In genomic region chr19:43478323-43478722, GRCh38 we compare ENCODE assay signal across 20 cellular contexts. TPM values are rescaled to one million over a fixed set of nuclear protein-coding genes. Genes with fewer than 3 reads are reported as not detected.
"Had no signal": no experiment of that assay in that cellular context is flagged by ENCODE, and none has a peak within 500 bp of the region (broad histone marks: within the 10 kb centered on the region; RNA-seq: fewer than 3 reads in every experiment).

No MANE protein-coding gene starts in this region.

- H3K4me3 Mint-ChIP-seq: activated B cell treated with CpG ODN at 0.5 μM for 24 hours; activated CD4-positive, alpha-beta T cell treated with anti-CD3 and anti-CD28 coated beads, Interleukin-2, amount 10 ng/mL, durations not matched to agents 7 days and 5 days; activated CD8-positive, alpha-beta T cell treated with anti-CD3 and anti-CD28 coated beads, Interleukin-2, amount 10 ng/mL, durations not matched to agents 7 days and 5 days; activated T-cell treated with anti-CD3 and anti-CD28 coated beads, Interleukin-2, amount 50 U/mL, for 24 hours; natural killer cell treated with Interleukin-12 subunit alpha and Interleukin-12 subunit beta and Interleukin-15 and Interleukin-18, amount 100 ng/mL, for 72 hours had no signal

- H3K27me3 Mint-ChIP-seq: activated B cell treated with CpG ODN at 0.5 μM for 24 hours; activated CD4-positive, alpha-beta T cell treated with anti-CD3 and anti-CD28 coated beads, Interleukin-2, amount 10 ng/mL, durations not matched to agents 7 days and 5 days; activated T-cell treated with anti-CD3 and anti-CD28 coated beads, Interleukin-2, amount 50 U/mL, for 24 hours; natural killer cell treated with Interleukin-12 subunit alpha and Interleukin-12 subunit beta and Interleukin-15 and Interleukin-18, amount 100 ng/mL, for 72 hours had no signal

- H3K4me3 ChIP-seq: adrenal gland, esophagus squamous epithelium, heart right ventricle, spleen, tibial artery had no signal

- H3K27ac ChIP-seq: adrenal gland, esophagus squamous epithelium, heart right ventricle, spleen, tibial artery had no signal

- ATAC-seq: activated CD8-positive, alpha-beta T cell treated with anti-CD3 and anti-CD28 coated beads, Interleukin-2, amount 10 ng/mL, durations not matched to agents 7 days and 5 days; heart right ventricle; natural killer cell treated with Interleukin-12 subunit alpha and Interleukin-12 subunit beta and Interleukin-15 and Interleukin-18, amount 100 ng/mL, for 72 hours had no signal

- H3K36me3 ChIP-seq: adrenal gland had no signal

- H3K27me3 ChIP-seq: adrenal gland, esophagus squamous epithelium, heart right ventricle, spleen, tibial artery had no signal

- H3K36me3 Mint-ChIP-seq: natural killer cell treated with Interleukin-12 subunit alpha and Interleukin-12 subunit beta and Interleukin-15 and Interleukin-18, amount 100 ng/mL, for 72 hours had no signal

- H3K27ac Mint-ChIP-seq: activated B cell treated with CpG ODN at 0.5 μM for 24 hours; activated CD8-positive, alpha-beta T cell treated with anti-CD3 and anti-CD28 coated beads, Interleukin-2, amount 10 ng/mL, durations not matched to agents 7 days and 5 days; activated T-cell treated with anti-CD3 and anti-CD28 coated beads, Interleukin-2, amount 50 U/mL, for 24 hours; natural killer cell treated with Interleukin-12 subunit alpha and Interleukin-12 subunit beta and Interleukin-15 and Interleukin-18, amount 100 ng/mL, for 72 hours had no signal

- DNase-seq: activated B cell treated with CpG ODN at 0.5 μM for 24 hours; activated CD4-positive, alpha-beta T cell treated with anti-CD3 and anti-CD28 coated beads, Interleukin-2, amount 10 ng/mL, durations not matched to agents 7 days and 5 days; activated CD8-positive, alpha-beta T cell treated with anti-CD3 and anti-CD28 coated beads, Interleukin-2, amount 10 ng/mL, durations not matched to agents 7 days and 5 days; activated effector memory CD4-positive, alpha-beta T cell treated with Interleukin-2 at 50 U/mL for 16 hours; activated naive CD4-positive, alpha-beta T cell treated with anti-CD3 and anti-CD28 coated beads, Interleukin-2, amount 50 U/mL, for 16 hours; activated T-cell treated with anti-CD3 and anti-CD28 coated beads, Interleukin-2, amount 50 U/mL, for 24 hours; adrenal gland; effector CD8-positive, alpha-beta T cell; esophagus squamous epithelium; heart right ventricle; mesenchymal stem cell; nucleus accumbens; spleen; stimulated activated naive CD4-positive, alpha-beta T cell; substantia nigra; T-helper 9 cell; tibial artery had no signal

- H3K9me3 Mint-ChIP-seq: activated B cell treated with CpG ODN at 0.5 μM for 24 hours; activated T-cell treated with anti-CD3 and anti-CD28 coated beads, Interleukin-2, amount 50 U/mL, for 24 hours had no signal

- H3K9me3 ChIP-seq: adrenal gland, esophagus squamous epithelium, heart right ventricle, spleen, tibial artery had no signal

RNA-seq across cellular contexts. Expression of gene LYPD3, which starts 12.9 kb away (rescaled TPM):
- total RNA-seq: activated B cell treated with CpG ODN at 0.5 μM for 24 hours; cerebellum; natural killer cell treated with Interleukin-12 subunit alpha and Interleukin-12 subunit beta and Interleukin-15 and Interleukin-18, amount 100 ng/mL, for 72 hours had no signal

RNA-seq across cellular contexts. Expression of gene ZNF575, which starts 54.7 kb away (rescaled TPM):
- total RNA-seq: bronchial epithelial cell, esophagus squamous epithelium had no signal
